Comparison of ENCODE assay signal across 9 cellular contexts in genomic region chr15:53962646-53963561, GRCh38. TPM values are rescaled to one million over a fixed set of nuclear protein-coding genes. Genes with fewer than 3 reads are reported as not detected.
DNase-seq lines count a peak whose midpoint lies in the region; ATAC-seq, FAIRE-seq and TF ChIP-seq lines count a peak whose summit lies in the region.
"Had no signal": no experiment of that assay in that cellular context is flagged by ENCODE, and none has a peak within 500 bp of the region (broad histone marks: within the 10 kb centered on the region; RNA-seq: fewer than 3 reads in every experiment).

No MANE protein-coding gene starts in this region.

- H3K79me2 ChIP-seq in GM12878 (ENCODE audit: control insufficient read depth, insufficient read depth, low read length), result no peaks in the 10 kb centered on the region

- POLR2A ChIA-PET in GM12878 (lab: Charles Lee), result no interaction called here

- peak; percentile 68 for TF ChIP-seq RAD21 in GM12878 (IDR thresholded peaks at IDR 0.05; ENCODE audit: insufficient read depth, low read depth, low read length)

- peak; percentile 13 for FAIRE-seq in GM12878 (lab: Jason Lieb, UNC)

- CTCF ChIA-PET in GM12878 (lab: Yijun Ruan, JAX), result interaction anchor here (0.6 to 4.1 kb wide), 59 partner anchors 9 to 1476 kb away, joined by 3 to 65 read pairs (median 4); partner anchors contain the start of genes RSL24D1 and UNC13C

- no peak for TF ChIP-seq EP300 in GM12878 (IDR thresholded peaks at IDR 0.05; ENCODE audit: borderline replicate concordance in 1 of 2, control insufficient read depth in 1 of 2, low read depth in 2 of 2, low read length in 2 of 2)

- in situ Hi-C loops in GM12878 (cut with MboI), result loop anchor here (10.0 to 25.0 kb wide), 2 partner anchors 1202 to 1474 kb away; no protein-coding TSS in a partner anchor

- H3K27ac ChIP-seq in GM12878 (ENCODE audit: control insufficient read depth, insufficient read depth), result no peak overlapping the region

- no peak overlapping the region for H2AFZ ChIP-seq in GM12878 (ENCODE audit: control insufficient read depth, low read depth, low read length)

- BruUV-seq in GM12878 (replicated peaks; lab: Mats Ljungman, UMichigan), result no TSS peak

- H3K4me3 ChIP-seq in NB4 (ENCODE audit: low read depth, low read length) (no peak overlapping the region), GM12878 (no peak overlapping the region)

- no peaks in the 10 kb centered on the region for H3K27me3 ChIP-seq in GM12878 (replicated peaks in 1 of 2; ENCODE audit: control insufficient read depth in 2 of 2, insufficient read depth in 2 of 2, low read length in 1 of 2)

- no peak overlapping the region for H3K9ac ChIP-seq in GM12878 (ENCODE audit: control insufficient read depth, insufficient read depth, low read length)

- RAD21 ChIA-PET in GM12878 (lab: Charles Lee; ENCODE audit: unreplicated experiment), result interaction anchor here (0.6 to 2.5 kb wide), 32 partner anchors 9 to 1477 kb away, joined by 3 to 32 read pairs (median 4); partner anchors contain the start of genes RSL24D1 and UNC13C

- intact Hi-C loops in GM12878 (cut with micrococcal nuclease; ENCODE audit: unreplicated experiment), result loop anchor here (1.0 to 10.0 kb wide), 5 partner anchors 554 to 1472 kb away; partner anchors contain the start of gene RAB27A

- DNase-seq in NCI-H524 (lab: John Stamatoyannopoulos, UW) (peak; percentile 34 to 61), NCI-H524 treated with DMSO at 0.1 percent for 48 hours (lab: John Stamatoyannopoulos, UW) (no peak), NB4 (ENCODE audit: low read depth) (peak; percentile 39), GM12878 (ENCODE audit: low read depth, low spot score) (no peak), medulla oblongata (ENCODE audit: extremely low spot score) (peak; percentile 17)

- 6% methylated on average over 4 of the region's 4 CpGs for WGBS in GM12878 (ENCODE audit: insufficient coverage, insufficient replicate concordance, low lambda C conversion rate, missing lambda C conversion rate)

- TF ChIP-seq POLR2A in NB4 (IDR thresholded peaks at IDR 0.05; ENCODE audit: extremely low read depth, insufficient read length) (no peak), GM12878 (IDR thresholded peaks at IDR 0.05; ENCODE audit: low read depth, low read length) (no peak)

- ATAC-seq in GM12878 (peak; percentile 94), GM18861 (IDR thresholded peaks at IDR 0.05; ENCODE audit: unreplicated experiment) (no peak), GM21723 (IDR thresholded peaks at IDR 0.05; ENCODE audit: unreplicated experiment) (no peak)
- no peak for ATAC-seq in activated CD4-positive, CD25-positive, alpha-beta regulatory T cell treated with anti-CD3 and anti-CD28 coated beads, Interleukin-2, amount 50 U/mL, for 24 hours

- H3K4me2 ChIP-seq in GM12878 (ENCODE audit: control insufficient read depth, insufficient read depth), result no peak overlapping the region

- SMC1A ChIA-PET in GM12878 (lab: Charles Lee; ENCODE audit: uncharacterized antibody, unreplicated experiment), result interaction anchor here (0.6 to 5.6 kb wide), 45 partner anchors 8 to 1476 kb away, joined by 3 to 66 read pairs (median 3); partner anchors contain the start of genes RSL24D1 and UNC13C

- no peaks in the 10 kb centered on the region for H4K20me1 ChIP-seq in GM12878 (ENCODE audit: control insufficient read depth, insufficient read depth)

- peak; percentile 53 for TF ChIP-seq CTCF in NB4 (IDR thresholded peaks at IDR 0.05; ENCODE audit: low read depth, low read length)
- peak; percentile 42 to 70 (median 61) for TF ChIP-seq CTCF in GM12878 (IDR thresholded peaks at IDR 0.05 in 2 of 3, conservative IDR thresholded peaks at IDR 0.05 in 1 of 3; ENCODE audit: control insufficient read depth in 2 of 3, extremely low read depth in 1 of 3, insufficient read depth in 1 of 3, low read depth in 3 of 3, low read length in 3 of 3)

- H3K4me1 ChIP-seq in GM12878 (ENCODE audit: control insufficient read depth, insufficient read depth, low read length), result no peaks in the 10 kb centered on the region

- H3K36me3 ChIP-seq in GM12878 (ENCODE audit: control insufficient read depth in 2 of 2, insufficient read depth in 2 of 2, low read length in 1 of 2), result no peaks in the 10 kb centered on the region

- H3K9me3 ChIP-seq in GM12878 (replicated peaks; ENCODE audit: control insufficient read depth, insufficient read depth, low read length), result no peaks in the 10 kb centered on the region

TF ChIP-seq in GM12878, 131 proteins besides CTCF, POLR2A, EP300 and RAD21:
- TF ChIP-seq PRDM15 (CRISPR knock-in tag; IDR thresholded peaks at IDR 0.05) (no peak), SMC3 (IDR thresholded peaks at IDR 0.05; ENCODE audit: borderline replicate concordance, low read length) (peak; percentile 67; the same call in 1 of the 2 replicates)

RNA-seq across cellular contexts. Expression of gene UNC13C, which starts 15.3 kb away (rescaled TPM):
- 43.3 TPM in 2 replicates for total RNA-seq in GM12878 (2013; cell fraction: nucleolus; rRNA removed)
- 19.1 and 19.5 TPM in 2 replicates for total RNA-seq in GM12878 (2014; rRNA removed)
- 28.3 and 28.6 TPM in 2 replicates for total RNA-seq in GM12878 (2014; rRNA removed; fragmentation: Illumina TruSeq; extraction: Trizol)
- 17.7 and 18.0 TPM in 2 replicates for total RNA-seq in GM12878 (2021)
- polyA plus RNA-seq in GM12878 (2011; ENCODE audit: low read depth), result 2.1 TPM
- polyA plus RNA-seq in GM12878 (2011; rRNA removed), result 81.3 and 116 TPM in 2 replicates
- polyA plus RNA-seq in GM12878 (2011; cell fraction: cytosol; rRNA removed), result 28.2 and 31.3 TPM in 2 replicates
- polyA plus RNA-seq in GM12878 (2011; cell fraction: nucleus; rRNA removed), result 39.9 and 49.4 TPM in 2 replicates
- polyA plus RNA-seq in GM12878 (2012), result 5.7 TPM in 2 replicates
- 22.5 and 22.7 TPM in 2 replicates for polyA plus RNA-seq in GM12878 (2014; fragmentation: Illumina TruSeq; extraction: Trizol)
- polyA plus RNA-seq in GM12878 (2014; fragmentation: Nextera tagmentation; extraction: Ambion mirVana), result 10 to 100 TPM; 23.6 to 26.5 TPM
- polyA plus RNA-seq in GM12878 (2014; rRNA removed), result 9.9 and 11.6 TPM in 2 replicates
- polyA plus RNA-seq in GM12878 (2016; fragmentation: Nextera tagmentation; extraction: Ambion mirVana), result 10 to 100 TPM; 72.6 to 74.3 TPM
- 59.4 and 112 TPM in 2 replicates for polyA minus RNA-seq in GM12878 (2011; rRNA and poly(A)+ RNA removed)
- polyA minus RNA-seq in GM12878 (2011; cell fraction: cytosol; rRNA and poly(A)+ RNA removed), result 55.2 and 63.8 TPM in 2 replicates
- polyA minus RNA-seq in GM12878 (2011; cell fraction: nucleus; rRNA and poly(A)+ RNA removed), result 48.5 and 56.4 TPM in 2 replicates
- total RNA-seq: T-helper 1 cell treated with Interleukin-12 subunit alpha and Interleukin-12 subunit beta and Interleukin-4 antibody, amounts not matched to agents 30 ng/mL and 1 ng/mL, for 36 hours had no signal

Comparison
In these comparisons a context has a peak if more than half of its experiments do, and no peak if none do; other contexts are left out.
1. DNase-seq: peak in NCI-H524 (2 of 2), NB4 (single experiment) and medulla oblongata (single experiment); none in NCI-H524 treated with DMSO at 0.1 percent for 48 hours (single experiment) and GM12878 (single experiment).